ENCODE assay signal across 21 cellular contexts in the genomic region with DNA sequence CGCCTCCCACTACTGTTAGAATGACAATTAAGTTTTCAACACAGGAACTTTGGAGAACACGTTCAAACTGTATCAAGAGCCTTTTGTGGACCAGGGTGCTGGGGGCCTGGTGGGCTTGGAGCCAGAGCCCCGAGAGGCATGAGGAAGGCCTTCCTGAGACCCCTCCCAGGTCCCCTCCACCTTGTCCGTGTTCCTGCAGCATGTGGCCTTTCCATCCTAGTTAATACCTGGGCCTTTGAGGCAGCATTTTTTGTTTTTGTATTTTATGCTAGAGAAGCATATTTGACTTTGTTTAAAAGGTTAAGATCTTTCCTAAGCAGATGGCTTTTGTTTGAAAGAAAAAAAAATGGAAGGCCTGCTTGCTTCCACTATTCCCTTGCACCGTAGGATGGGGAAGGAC.
"Had no signal": no experiment of that assay in that cellular context is flagged by ENCODE, and none has a peak within 500 bp of the region (broad histone marks: within the 10 kb centered on the region; RNA-seq: fewer than 3 reads in every experiment).

No MANE protein-coding gene starts in this region.

- ATAC-seq: activated T-cell treated with anti-CD3 and anti-CD28 coated beads, Interleukin-2, amount 50 U/mL, for 4 hours; left cardiac atrium; SK-N-SH treated with all-trans-retinoic acid at 6 μM for 48 hours; stimulated activated naive B cell treated with anti-CD40 and anti-IgM and Interleukin-4, amounts not matched to agents 10 μg/mL and 1 μg/mL and 100 μg/mL, for 72 hours; T-cell had no signal

- H3K4me3 Mint-ChIP-seq: activated B cell treated with CpG ODN at 0.5 μM for 24 hours; activated CD4-positive, alpha-beta memory T cell treated with anti-CD3 and anti-CD28 coated beads, Interleukin-2, amount 10 ng/mL, durations not matched to agents 7 days and 5 days; activated T-cell treated with anti-CD3 and anti-CD28 coated beads, Interleukin-2, amount 50 U/mL, for 4 hours; nephron progenitor cell; stimulated activated naive B cell treated with anti-CD40 and anti-IgM and Interleukin-4, amounts not matched to agents 10 μg/mL and 1 μg/mL and 100 μg/mL, for 72 hours; T-cell had no signal

- H3K27ac ChIP-seq: brain microvascular endothelial cell, coronary artery, thyroid gland had no signal

- H3K27ac Mint-ChIP-seq: activated B cell treated with CpG ODN at 0.5 μM for 24 hours; stimulated activated naive B cell treated with anti-CD40 and anti-IgM and Interleukin-4, amounts not matched to agents 10 μg/mL and 1 μg/mL and 100 μg/mL, for 72 hours had no signal

- H3K4me3 ChIP-seq: coronary artery, spleen, thyroid gland had no signal

- H3K27me3 Mint-ChIP-seq: activated B cell treated with CpG ODN at 0.5 μM for 24 hours; activated CD4-positive, alpha-beta memory T cell treated with anti-CD3 and anti-CD28 coated beads, Interleukin-2, amount 10 ng/mL, durations not matched to agents 7 days and 5 days; stimulated activated naive B cell treated with anti-CD40 and anti-IgM and Interleukin-4, amounts not matched to agents 10 μg/mL and 1 μg/mL and 100 μg/mL, for 72 hours; T-cell had no signal

- H3K9me3 ChIP-seq: spleen, thyroid gland had no signal

- H3K36me3 ChIP-seq: brain microvascular endothelial cell, thyroid gland had no signal

- H3K27me3 ChIP-seq: brain microvascular endothelial cell, spleen, thyroid gland had no signal

- DNase-seq: activated B cell treated with CpG ODN at 0.5 μM for 24 hours; activated CD4-positive, alpha-beta memory T cell treated with anti-CD3 and anti-CD28 coated beads, Interleukin-2, amount 10 ng/mL, durations not matched to agents 7 days and 5 days; activated CD4-positive, alpha-beta T cell treated with anti-CD3 and anti-CD28 coated beads for 48 hours; activated CD8-positive, alpha-beta memory T cell treated with anti-CD3 and anti-CD28 coated beads, Interleukin-2, amount 50 U/mL, for 4 hours; activated effector memory CD4-positive, alpha-beta T cell treated with Interleukin-2 at 50 U/mL for 16 hours; activated T-cell treated with anti-CD3 and anti-CD28 coated beads, Interleukin-2, amount 50 U/mL, for 4 hours; brain microvascular endothelial cell; central memory CD4-positive, alpha-beta T cell; effector CD4-positive, alpha-beta T cell; foreskin fibroblast; left cardiac atrium; nephron progenitor cell; occipital lobe; posterior cingulate gyrus; spleen; stimulated activated CD4-positive, alpha-beta T cell treated with anti-CD3 and anti-CD28 coated beads, Interleukin-4, amount 100 ng/mL, for 4 hours; stimulated activated naive B cell treated with anti-CD40 and anti-IgM and Interleukin-4, amounts not matched to agents 10 μg/mL and 1 μg/mL and 100 μg/mL, for 72 hours; T-cell; thyroid gland had no signal

- H3K9me3 Mint-ChIP-seq: activated B cell treated with CpG ODN at 0.5 μM for 24 hours; activated CD4-positive, alpha-beta memory T cell treated with anti-CD3 and anti-CD28 coated beads, Interleukin-2, amount 10 ng/mL, durations not matched to agents 7 days and 5 days; activated T-cell treated with anti-CD3 and anti-CD28 coated beads, Interleukin-2, amount 50 U/mL, for 4 hours; nephron progenitor cell; stimulated activated naive B cell treated with anti-CD40 and anti-IgM and Interleukin-4, amounts not matched to agents 10 μg/mL and 1 μg/mL and 100 μg/mL, for 72 hours; T-cell had no signal
